ENCODE assay signal across 7 cellular contexts in genomic region chr19:873084-874019, GRCh38. TPM values are rescaled to one million over a fixed set of nuclear protein-coding genes. Genes with fewer than 3 reads are reported as not detected.
DNase-seq lines count a peak whose midpoint lies in the region; ATAC-seq and TF ChIP-seq lines count a peak whose summit lies in the region.

No MANE protein-coding gene starts in this region.

- H3K9me3 ChIP-seq in neural progenitor cell (ENCODE audit: low read depth), result no peaks in the 10 kb centered on the region
- H3K9me3 ChIP-seq in uterus, result no peaks in the 10 kb centered on the region

- peaks cover 2% of the 10 kb centered on the region for H3K4me1 Mint-ChIP-seq in neural progenitor cell

- intact Hi-C loops in uterus (cut with DNase I; ENCODE audit: low total_unique reads), result no loop called here

- peaks cover 5% of the 10 kb centered on the region for H3K27me3 Mint-ChIP-seq in neural progenitor cell (ENCODE audit: insufficient read depth, low read depth)

- peaks cover 9% of the 10 kb centered on the region for H3K36me3 Mint-ChIP-seq in neural progenitor cell

- H3K4me3 ChIP-seq in H7 (ENCODE audit: insufficient read depth, low read depth, low read length) (no peak overlapping the region), neural progenitor cell (no peak overlapping the region), uterus (no peak overlapping the region)

- H4K20me1 ChIP-seq in neural progenitor cell (ENCODE audit: low read depth), result peaks cover 4% of the 10 kb centered on the region

- DNase-seq in H7, result peak; percentile 88
- peak; percentile 58 for DNase-seq in SW480 (ENCODE audit: low spot score)
- peak; percentile 61 for DNase-seq in activated naive CD4-positive, alpha-beta T cell treated with anti-CD3 and anti-CD28 coated beads, Interleukin-2, amount 50 U/mL, for 16 hours
- DNase-seq in neural progenitor cell (ENCODE audit: low spot score), result peak; percentile 62
- DNase-seq in uterus, result no peak

- no peak overlapping the region for H3K9ac ChIP-seq in neural progenitor cell

- TF ChIP-seq CTCF in neural progenitor cell (IDR thresholded peaks at IDR 0.05) (no peak), uterus (IDR thresholded peaks at IDR 0.05) (no peak)

- H3K27me3 ChIP-seq in H7 (ENCODE audit: control insufficient read depth, insufficient read depth, low read length), result no peaks in the 10 kb centered on the region
- H3K27me3 ChIP-seq in neural progenitor cell, result no peaks in the 10 kb centered on the region
- no peaks in the 10 kb centered on the region for H3K27me3 ChIP-seq in uterus

- peaks cover 22% of the 10 kb centered on the region for H3F3A ChIP-seq in neural progenitor cell (ENCODE audit: low read depth)

- H3K79me2 ChIP-seq in neural progenitor cell (ENCODE audit: low read depth), result no peaks in the 10 kb centered on the region

- no peaks in the 10 kb centered on the region for H3K4me1 ChIP-seq in neural progenitor cell
- H3K4me1 ChIP-seq in uterus, result peaks cover 5 to 17% of the 10 kb centered on the region in 2 donors

- H3K36me3 ChIP-seq in H7 (replicated peaks; ENCODE audit: control insufficient read depth, insufficient read depth, low read length) (no peaks in the 10 kb centered on the region; the same call in 1 of the 2 replicates), neural progenitor cell (no peaks in the 10 kb centered on the region), uterus (no peaks in the 10 kb centered on the region)

- no peak for TF ChIP-seq POLR2A in uterus (IDR thresholded peaks at IDR 0.05)

- no peak overlapping the region for H3K27ac Mint-ChIP-seq in neural progenitor cell

- no peaks in the 10 kb centered on the region for H3K9me3 Mint-ChIP-seq in neural progenitor cell

- H3K4me3 Mint-ChIP-seq in neural progenitor cell, result no peak overlapping the region

- ATAC-seq in GM21737 (IDR thresholded peaks at IDR 0.05; ENCODE audit: unreplicated experiment), result no peak
- ATAC-seq in HG02610 (IDR thresholded peaks at IDR 0.05; ENCODE audit: unreplicated experiment), result no peak

- no peak overlapping the region for H3K4me2 ChIP-seq in neural progenitor cell

- no peak overlapping the region for H2AFZ ChIP-seq in neural progenitor cell (replicated peaks)

- H3K27ac ChIP-seq in neural progenitor cell (no peak overlapping the region), uterus (no peak overlapping the region)

RNA-seq across cellular contexts. Expression of gene CFD, which starts 13.9 kb away (rescaled TPM):
- total RNA-seq in H7 (2014; rRNA removed; shearing (Covaris generic)), result 1.4 and 1.5 TPM in 2 replicates
- total RNA-seq in neural progenitor cell (ENCODE audit: low replicate concordance), result 0.90 TPM in 1 of 2 replicates, not detected in the other
- 100 to 1,000 TPM in 1 of 4 donors, 10 to 100 TPM in 1, 1 to 10 TPM in 2; 3.2 to 233 (median 50.2) TPM for total RNA-seq in uterus

RNA-seq across cellular contexts. Expression of gene MED16, which starts 19.6 kb away (rescaled TPM):
- total RNA-seq in H7 (2014; rRNA removed; shearing (Covaris generic)), result 29.5 and 36.2 TPM in 2 replicates
- 14.4 and 46.9 TPM in 2 replicates for total RNA-seq in neural progenitor cell (ENCODE audit: low replicate concordance)
- 10 to 100 TPM; 12.0 to 69.1 (median 43.1) TPM for total RNA-seq in uterus

RNA-seq across cellular contexts. Expression of gene RNU6-9, which starts 19.9 kb away (rescaled TPM):
- total RNA-seq in H7 (2014; rRNA removed; shearing (Covaris generic)), result not detected in 2 replicates
- total RNA-seq in neural progenitor cell (ENCODE audit: low replicate concordance) (not detected in 2 replicates), uterus (not detected)

RNA-seq across cellular contexts. Expression of gene ELANE, which starts 21.2 kb away (rescaled TPM):
- not detected in 2 replicates for total RNA-seq in H7 (2014; rRNA removed; shearing (Covaris generic))
- not detected in 2 replicates for total RNA-seq in neural progenitor cell (ENCODE audit: low replicate concordance)
- 1 to 10 TPM in 1 of 4 donors, not detected in 3; 3.4 TPM for total RNA-seq in uterus

RNA-seq across cellular contexts. Expression of gene PRTN3, which starts 32.6 kb away (rescaled TPM):
- 0.66 TPM in 1 of 2 replicates, not detected in the other for total RNA-seq in H7 (2014; rRNA removed; shearing (Covaris generic))
- total RNA-seq in neural progenitor cell (ENCODE audit: low replicate concordance) (0.28 TPM in 1 of 2 replicates, not detected in the other), uterus (1 to 10 TPM in 1 of 4 donors, not detected in 3; 2.9 TPM)

Comparison
In these comparisons a context has a peak if more than half of its experiments do, and no peak if none do; other contexts are left out.
1. DNase-seq: peak in H7 (single experiment), SW480 (single experiment), activated naive CD4-positive, alpha-beta T cell treated with anti-CD3 and anti-CD28 coated beads, Interleukin-2, amount 50 U/mL, for 16 hours (single experiment) and neural progenitor cell (single experiment); none in uterus (0 of 2).